Comparison of ENCODE assay signal across 31 cellular contexts in the genomic region with DNA sequence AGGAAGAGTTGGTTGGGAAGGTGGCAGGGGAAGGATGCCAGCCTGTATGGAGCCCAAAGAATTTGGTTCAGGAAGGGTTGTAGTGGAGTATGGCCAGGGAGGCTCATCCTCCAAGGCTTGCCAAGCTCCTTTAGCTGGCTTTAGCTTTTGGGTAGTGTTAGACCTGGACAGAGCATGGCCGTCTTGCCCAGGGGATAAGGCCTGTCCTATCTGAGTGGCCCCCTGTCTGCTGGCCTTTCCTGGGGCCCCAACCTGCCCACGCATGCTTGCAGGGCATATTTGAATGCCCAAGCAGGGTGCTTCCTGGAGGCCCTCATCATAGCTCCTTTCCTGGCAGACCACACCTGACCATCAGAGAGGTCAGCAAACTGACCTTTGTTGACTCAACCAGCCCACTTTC.
"Had no signal": no experiment of that assay in that cellular context is flagged by ENCODE, and none has a peak within 500 bp of the region (broad histone marks: within the 10 kb centered on the region; RNA-seq: fewer than 3 reads in every experiment).

No MANE protein-coding gene starts in this region.

- H3K36me3 ChIP-seq: ascending aorta, cardiac muscle cell had no signal

- DNase-seq: activated B cell treated with CpG ODN at 0.5 μM for 24 hours; activated CD4-positive, alpha-beta memory T cell treated with anti-CD3 and anti-CD28 coated beads, Interleukin-2, amount 10 ng/mL, durations not matched to agents 7 days and 5 days; activated CD4-positive, alpha-beta T cell treated with anti-CD3 and anti-CD28 coated beads for 1 hour; activated CD4-positive, alpha-beta T cell treated with anti-CD3 and anti-CD28 coated beads for 36 hours; activated CD4-positive, alpha-beta T cell treated with anti-CD3 and anti-CD28 coated beads for 48 hours; activated CD4-positive, alpha-beta T cell treated with anti-CD3 and anti-CD28 coated beads, Interleukin-2, amount 10 ng/mL, durations not matched to agents 7 days and 5 days; activated CD4-positive, alpha-beta T cell treated with anti-CD3 and anti-CD28 coated beads, Interleukin-2, amount 50 U/mL, for 48 hours; activated CD8-positive, alpha-beta memory T cell treated with anti-CD3 and anti-CD28 coated beads for 24 hours; activated CD8-positive, alpha-beta memory T cell treated with anti-CD3 and anti-CD28 coated beads, Interleukin-2, amount 10 ng/mL, durations not matched to agents 7 days and 5 days; activated CD8-positive, alpha-beta memory T cell treated with anti-CD3 and anti-CD28 coated beads, Interleukin-2, amount 50 U/mL, for 48 hours; activated CD8-positive, alpha-beta T cell treated with anti-CD3 and anti-CD28 coated beads, Interleukin-2, amount 10 ng/mL, durations not matched to agents 7 days and 5 days; activated effector memory CD4-positive, alpha-beta T cell treated with Interleukin-2 at 50 U/mL for 16 hours; activated gamma-delta T cell; activated naive CD4-positive, alpha-beta T cell treated with anti-CD3 and anti-CD28 coated beads, Interleukin-2, amount 10 ng/mL, durations not matched to agents 7 days and 5 days; activated naive CD4-positive, alpha-beta T cell treated with Interleukin-2 at 50 U/mL for 16 hours; activated naive CD8-positive, alpha-beta T cell treated with anti-CD3 and anti-CD28 coated beads, Interleukin-2, amount 10 ng/mL, durations not matched to agents 7 days and 5 days; activated naive CD8-positive, alpha-beta T cell treated with anti-CD3 and anti-CD28 coated beads, Interleukin-2, amount 50 U/mL, for 24 hours; activated T-cell treated with anti-CD3 and anti-CD28 coated beads, Interleukin-2, amount 50 U/mL, for 24 hours; activated T-cell treated with anti-CD3 and anti-CD28 coated beads, Interleukin-2, amount 50 U/mL, for 48 hours; amygdala; anterior cingulate cortex; caudate nucleus; cerebellar nuclear complex; T-helper 1 cell; T-helper 2 cell; T-helper 9 cell had no signal

- H3K4me3 ChIP-seq: ascending aorta, cardiac muscle cell had no signal

- H3K9me3 ChIP-seq: ascending aorta had no signal

- FAIRE-seq: bronchial epithelial cell, TTC549 had no signal

- H3K27me3 ChIP-seq: ascending aorta, cardiac muscle cell had no signal

- H3K4me1 ChIP-seq: ascending aorta had no signal

- ATAC-seq: activated CD4-positive, alpha-beta T cell treated with anti-CD3 and anti-CD28 coated beads for 36 hours; activated CD8-positive, alpha-beta memory T cell treated with anti-CD3 and anti-CD28 coated beads, Interleukin-2, amount 10 ng/mL, durations not matched to agents 7 days and 5 days; activated CD8-positive, alpha-beta T cell treated with anti-CD3 and anti-CD28 coated beads, Interleukin-2, amount 10 ng/mL, durations not matched to agents 7 days and 5 days; activated naive CD8-positive, alpha-beta T cell treated with anti-CD3 and anti-CD28 coated beads, Interleukin-2, amount 50 U/mL, for 24 hours had no signal

- H3K27ac ChIP-seq: ascending aorta, cardiac muscle cell, VCaP had no signal
